16 cellular contexts compared by ENCODE assay signal in the genomic region with DNA sequence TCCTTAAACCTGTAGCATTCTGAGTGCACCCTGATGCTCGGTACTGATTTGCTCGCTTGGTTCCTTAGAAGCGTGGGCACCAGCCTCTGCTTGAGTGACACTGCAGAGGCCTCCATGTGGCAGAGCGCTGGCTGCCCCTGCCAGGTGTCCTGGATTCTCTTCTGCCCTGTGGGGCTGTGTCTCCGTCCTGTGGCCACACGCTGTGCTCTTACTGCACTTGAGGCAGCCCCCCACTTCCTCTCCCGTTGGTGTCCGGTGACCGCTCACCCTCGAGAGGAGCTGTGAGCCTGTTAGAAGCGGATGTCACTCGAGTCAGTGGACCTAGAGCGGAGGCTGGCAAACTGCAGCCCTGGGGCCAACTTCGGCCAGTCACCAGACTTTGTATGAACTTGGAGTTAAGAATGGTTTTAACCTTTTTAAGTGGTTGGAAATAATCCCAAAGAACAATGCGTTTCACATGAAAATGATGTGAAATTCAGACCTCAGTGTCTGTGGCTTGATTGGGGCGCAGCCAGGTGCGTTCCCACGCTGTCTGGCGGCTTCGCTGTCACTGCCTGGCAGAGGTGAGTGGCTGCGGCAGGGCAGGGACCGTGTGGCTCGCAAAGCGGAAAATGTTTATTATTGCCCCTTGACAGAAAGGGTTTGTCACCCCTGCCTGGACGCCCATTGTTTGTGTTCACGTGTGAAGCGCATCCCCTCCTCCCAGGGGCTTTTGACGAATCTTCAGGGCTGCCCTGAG. TPM values are rescaled to one million over a fixed set of nuclear protein-coding genes. Genes with fewer than 3 reads are reported as not detected.
A peak's percentile ranks its signal among the peaks of the same experiment; 100 is the strongest.
DNase-seq lines count a peak whose midpoint lies in the region; ATAC-seq and TF ChIP-seq lines count a peak whose summit lies in the region.
"Had no signal": no experiment of that assay in that cellular context is flagged by ENCODE, and none has a peak within 500 bp of the region (broad histone marks: within the 10 kb centered on the region; RNA-seq: fewer than 3 reads in every experiment).

No MANE protein-coding gene starts in this region.

- H3K4me3 Mint-ChIP-seq in T-helper 17 cell (peak overlapping the region; percentile 45), glutamatergic neuron (ENCODE audit: unreplicated experiment) (no peak overlapping the region)

- DNase-seq in ELF-1 (ENCODE audit: low read depth, low spot score) = peak; percentile 51
- no peak for DNase-seq in T-helper 17 cell
- DNase-seq in glutamatergic neuron = no peak
- DNase-seq in posterior vena cava (ENCODE audit: low spot score) = peak; percentile 78
- no peak for DNase-seq in NCI-H524 treated with DMSO at 0.1 percent for 48 hours (lab: John Stamatoyannopoulos, UW)
- DNase-seq in NCI-H524 (lab: John Stamatoyannopoulos, UW) = no peak
- DNase-seq: DMS153, KG1, NCI-H1436 treated with DMSO at 0.1 percent for 48 hours, NCI-H2029 treated with DMSO at 0.1 percent for 48 hours, NCI-H82, PC-9 had no signal

- H3K36me3 Mint-ChIP-seq in T-helper 17 cell (ENCODE audit: low read depth) (peaks cover 4% of the 10 kb centered on the region), glutamatergic neuron (ENCODE audit: unreplicated experiment) (no peaks in the 10 kb centered on the region)

- H3K4me1 Mint-ChIP-seq in T-helper 17 cell (peaks cover 14% of the 10 kb centered on the region), glutamatergic neuron (ENCODE audit: low read depth, unreplicated experiment) (peaks cover 32% of the 10 kb centered on the region)

- H3K27ac Mint-ChIP-seq in T-helper 17 cell = peak overlapping the region; percentile 59
- peak overlapping the region; percentile 59 for H3K27ac Mint-ChIP-seq in glutamatergic neuron (ENCODE audit: unreplicated experiment)

- ATAC-seq in T-helper 17 cell = no peak
- no peak for ATAC-seq in activated CD4-positive, CD25-positive, alpha-beta regulatory T cell treated with anti-CD3 and anti-CD28 coated beads, Interleukin-2, amount 50 U/mL, for 24 hours
- no peak for ATAC-seq in HG02623 (IDR thresholded peaks at IDR 0.05; ENCODE audit: unreplicated experiment)
- ATAC-seq: A549 had no signal

- no peak for TF ChIP-seq CTCF in glutamatergic neuron (IDR thresholded peaks at IDR 0.05; ENCODE audit: partially characterized antibody, unreplicated experiment)

- H3K27me3 Mint-ChIP-seq in T-helper 17 cell = no peaks in the 10 kb centered on the region
- H3K27me3 Mint-ChIP-seq in glutamatergic neuron (ENCODE audit: unreplicated experiment) = peaks cover 3% of the 10 kb centered on the region

- intact Hi-C loops in posterior vena cava (cut with DNase I) = no loop called here

- H3K9me3 ChIP-seq in T-helper 17 cell (ENCODE audit: control insufficient read depth, low read length, poor library complexity, severe bottlenecking) = no peaks in the 10 kb centered on the region
- H3K9me3 ChIP-seq: A549, HAP-1 had no signal

- H3K9me3 Mint-ChIP-seq in glutamatergic neuron (ENCODE audit: unreplicated experiment) = peaks cover 2% of the 10 kb centered on the region

RNA-seq across cellular contexts. Expression of a gene that starts 53.1 kb away (rescaled TPM):
- total RNA-seq in T-helper 17 cell = 10 to 100 TPM; 33.9 to 35.1 TPM
- total RNA-seq in glutamatergic neuron (ENCODE audit: unreplicated experiment) = 16.6 TPM
- total RNA-seq in posterior vena cava = 10 to 100 TPM in 1 of 2 donors, 1 to 10 TPM in 1; 8.3 to 11.2 TPM

Comparison
In these comparisons a context has a peak if more than half of its experiments do, and no peak if none do; other contexts are left out.
1. DNase-seq: peak in ELF-1 (single experiment) and posterior vena cava (single experiment); none in T-helper 17 cell (0 of 3), glutamatergic neuron (single experiment), NCI-H524 treated with DMSO at 0.1 percent for 48 hours (single experiment) and NCI-H524 (0 of 2).